In genomic region chr6:125481056-125481455, GRCh38 we compare ENCODE assay signal across 23 cellular contexts.
"Had no signal": no experiment of that assay in that cellular context is flagged by ENCODE, and none has a peak within 500 bp of the region (broad histone marks: within the 10 kb centered on the region; RNA-seq: fewer than 3 reads in every experiment).

No MANE protein-coding gene starts in this region.

- H3K36me3 Mint-ChIP-seq: stimulated activated effector memory CD8-positive, alpha-beta T cell treated with anti-CD3 and anti-CD28 coated beads, Interleukin-12 subunit alpha, Interleukin-12 subunit beta, amount 100 ng/mL, for 72 hours had no signal

- H3K4me3 Mint-ChIP-seq: nephron; stimulated activated effector memory CD8-positive, alpha-beta T cell treated with anti-CD3 and anti-CD28 coated beads, Interleukin-12 subunit alpha, Interleukin-12 subunit beta, amount 100 ng/mL, for 72 hours had no signal

- H3K4me1 Mint-ChIP-seq: nephron; stimulated activated effector memory CD8-positive, alpha-beta T cell treated with anti-CD3 and anti-CD28 coated beads, Interleukin-12 subunit alpha, Interleukin-12 subunit beta, amount 100 ng/mL, for 72 hours had no signal

- H3K4me3 ChIP-seq: coronary artery, gastroesophageal sphincter, mucosa of descending colon, psoas muscle, skin epidermis, tibial nerve, upper lobe of right lung, vagina had no signal

- H3K9me3 ChIP-seq: gastroesophageal sphincter, mucosa of descending colon, psoas muscle, tibial nerve, upper lobe of right lung, vagina had no signal

- H3K9me3 Mint-ChIP-seq: nephron; stimulated activated effector memory CD8-positive, alpha-beta T cell treated with anti-CD3 and anti-CD28 coated beads, Interleukin-12 subunit alpha, Interleukin-12 subunit beta, amount 100 ng/mL, for 72 hours had no signal

- H3K4me1 ChIP-seq: gastroesophageal sphincter, upper lobe of right lung, vagina had no signal

- ATAC-seq: gastroesophageal sphincter; left lobe of liver; mucosa of descending colon; psoas muscle; sciatic nerve; stimulated activated effector memory CD8-positive, alpha-beta T cell treated with anti-CD3 and anti-CD28 coated beads, Interleukin-12 subunit alpha, Interleukin-12 subunit beta, amount 100 ng/mL, for 72 hours; stimulated activated naive CD8-positive, alpha-beta T cell treated with anti-CD3 and anti-CD28 coated beads, Interleukin-15, Interleukin-2, amounts not matched to agents 100 U/mL and 50 U/mL, for 24 hours; upper lobe of right lung had no signal

- H3K27me3 ChIP-seq: gastroesophageal sphincter, tibial nerve, upper lobe of right lung, vagina had no signal

- H3K36me3 ChIP-seq: gastroesophageal sphincter, tibial nerve, upper lobe of right lung, vagina had no signal

- DNase-seq: cerebellar nuclear complex; effector CD4-positive, alpha-beta T cell; foreskin fibroblast; glutamatergic neuron; islet precursor cell; mammary epithelial cell; mucosa of descending colon; occipital lobe; psoas muscle; retina; stimulated activated CD4-positive, alpha-beta T cell treated with anti-CD3 and anti-CD28 coated beads, Interleukin-4, amount 100 ng/mL, for 1 hour; stimulated activated CD8-positive, alpha-beta memory T cell treated with anti-CD3 and anti-CD28 coated beads, Interleukin-4, amount 100 ng/mL, for 48 hours; stimulated activated naive CD8-positive, alpha-beta T cell treated with anti-CD3 and anti-CD28 coated beads, Interleukin-15, Interleukin-2, amounts not matched to agents 100 U/mL and 50 U/mL, for 24 hours; upper lobe of right lung had no signal

- H3K27ac ChIP-seq: gastroesophageal sphincter, psoas muscle, tibial nerve, upper lobe of right lung, vagina had no signal

- H3K27ac Mint-ChIP-seq: nephron; stimulated activated effector memory CD8-positive, alpha-beta T cell treated with anti-CD3 and anti-CD28 coated beads, Interleukin-12 subunit alpha, Interleukin-12 subunit beta, amount 100 ng/mL, for 72 hours had no signal
